18 cellular contexts compared by ENCODE assay signal in genomic region chr2:43491070-43491639, GRCh38.
"Had no signal": no experiment of that assay in that cellular context is flagged by ENCODE, and none has a peak within 500 bp of the region (broad histone marks: within the 10 kb centered on the region; RNA-seq: fewer than 3 reads in every experiment).

No MANE protein-coding gene starts in this region.

- DNase-seq: activated CD4-positive, alpha-beta memory T cell treated with anti-CD3 and anti-CD28 coated beads, Interleukin-2, amount 10 ng/mL, durations not matched to agents 7 days and 5 days; activated CD4-positive, alpha-beta T cell treated with anti-CD3 and anti-CD28 coated beads for 36 hours; activated naive CD4-positive, alpha-beta T cell treated with anti-CD3 and anti-CD28 coated beads for 36 hours; activated T-cell treated with anti-CD3 and anti-CD28 coated beads, Interleukin-2, amount 50 U/mL, for 24 hours; body of pancreas; central memory CD4-positive, alpha-beta T cell; colonic mucosa; foreskin melanocyte; left lung; occipital lobe; posterior cingulate gyrus; sigmoid colon; stimulated activated naive CD4-positive, alpha-beta T cell; thyroid gland had no signal

- H3K9me3 ChIP-seq: body of pancreas, colonic mucosa, left lung, sigmoid colon, thyroid gland had no signal

- FAIRE-seq: TTC549 had no signal

- H3K27ac ChIP-seq: body of pancreas, colonic mucosa, left lung, sigmoid colon, thyroid gland had no signal

- H3K36me3 Mint-ChIP-seq: WTC11 had no signal

- H3K27me3 ChIP-seq: body of pancreas, colonic mucosa, left lung, sigmoid colon, thyroid gland had no signal

- H3K4me3 Mint-ChIP-seq: activated CD4-positive, alpha-beta memory T cell treated with anti-CD3 and anti-CD28 coated beads, Interleukin-2, amount 10 ng/mL, durations not matched to agents 7 days and 5 days; activated CD4-positive, alpha-beta T cell treated with anti-CD3 and anti-CD28 coated beads for 36 hours; activated naive CD4-positive, alpha-beta T cell treated with anti-CD3 and anti-CD28 coated beads for 36 hours; activated T-cell treated with anti-CD3 and anti-CD28 coated beads, Interleukin-2, amount 50 U/mL, for 24 hours; T-helper 2 cell treated with Interferon-gamma antibody and Interleukin-4, amounts not matched to agents 5 μg/mL and 100 μg/mL, for 36 hours; WTC11 had no signal

- H3K27ac Mint-ChIP-seq: activated CD4-positive, alpha-beta memory T cell treated with anti-CD3 and anti-CD28 coated beads, Interleukin-2, amount 10 ng/mL, durations not matched to agents 7 days and 5 days; activated CD4-positive, alpha-beta T cell treated with anti-CD3 and anti-CD28 coated beads for 36 hours; activated naive CD4-positive, alpha-beta T cell treated with anti-CD3 and anti-CD28 coated beads for 36 hours; activated T-cell treated with anti-CD3 and anti-CD28 coated beads, Interleukin-2, amount 50 U/mL, for 24 hours; T-helper 2 cell treated with Interferon-gamma antibody and Interleukin-4, amounts not matched to agents 5 μg/mL and 100 μg/mL, for 36 hours had no signal

- ATAC-seq: activated CD4-positive, alpha-beta T cell treated with anti-CD3 and anti-CD28 coated beads for 36 hours; body of pancreas; esophagus mucosa; left lung; WTC11 had no signal

- H3K9me3 Mint-ChIP-seq: activated CD4-positive, alpha-beta memory T cell treated with anti-CD3 and anti-CD28 coated beads, Interleukin-2, amount 10 ng/mL, durations not matched to agents 7 days and 5 days; activated naive CD4-positive, alpha-beta T cell treated with anti-CD3 and anti-CD28 coated beads for 36 hours; activated T-cell treated with anti-CD3 and anti-CD28 coated beads, Interleukin-2, amount 50 U/mL, for 24 hours; T-helper 2 cell treated with Interferon-gamma antibody and Interleukin-4, amounts not matched to agents 5 μg/mL and 100 μg/mL, for 36 hours; WTC11 had no signal

- H3K4me1 ChIP-seq: body of pancreas, colonic mucosa had no signal

- H3K36me3 ChIP-seq: colonic mucosa, left lung, sigmoid colon, thyroid gland had no signal

- H3K4me3 ChIP-seq: body of pancreas, colonic mucosa, left lung, sigmoid colon, thyroid gland had no signal

- H3K27me3 Mint-ChIP-seq: activated CD4-positive, alpha-beta memory T cell treated with anti-CD3 and anti-CD28 coated beads, Interleukin-2, amount 10 ng/mL, durations not matched to agents 7 days and 5 days; activated CD4-positive, alpha-beta T cell treated with anti-CD3 and anti-CD28 coated beads for 36 hours; activated T-cell treated with anti-CD3 and anti-CD28 coated beads, Interleukin-2, amount 50 U/mL, for 24 hours had no signal
